ENCODE assay signal across 22 cellular contexts in genomic region chrX:97117572-97117971, GRCh38.
"Had no signal": no experiment of that assay in that cellular context is flagged by ENCODE, and none has a peak within 500 bp of the region (broad histone marks: within the 10 kb centered on the region; RNA-seq: fewer than 3 reads in every experiment).

No MANE protein-coding gene starts in this region.

- DNase-seq: activated CD4-positive, alpha-beta T cell treated with anti-CD3 and anti-CD28 coated beads, Interleukin-2, amount 10 ng/mL, durations not matched to agents 7 days and 5 days; activated CD8-positive, alpha-beta T cell treated with anti-CD3 and anti-CD28 coated beads, Interleukin-2, amount 10 ng/mL, durations not matched to agents 7 days and 5 days; activated effector memory CD4-positive, alpha-beta T cell treated with Interleukin-2 at 50 U/mL for 16 hours; activated naive CD4-positive, alpha-beta T cell treated with anti-CD3 and anti-CD28 coated beads, Interleukin-2, amount 10 ng/mL, durations not matched to agents 7 days and 5 days; activated naive CD8-positive, alpha-beta T cell treated with anti-CD3 and anti-CD28 coated beads, Interleukin-2, amount 50 U/mL, for 24 hours; activated T-cell treated with anti-CD3 and anti-CD28 coated beads, Interleukin-2, amount 50 U/mL, for 4 hours; anterior cingulate cortex; brain microvascular endothelial cell; erythroblast; foreskin melanocyte; glutamatergic neuron; left lung; midbrain; nephron progenitor cell; occipital lobe; stimulated activated CD4-positive, alpha-beta T cell treated with anti-CD3 and anti-CD28 coated beads, Interleukin-2, amount 100 ng/mL, for 24 hours; stimulated activated naive CD8-positive, alpha-beta T cell treated with anti-CD3 and anti-CD28 coated beads, Interleukin-15, Interleukin-2, amounts not matched to agents 100 U/mL and 50 U/mL, for 24 hours; substantia nigra; T1000 had no signal

- H3K36me3 ChIP-seq: brain microvascular endothelial cell, right atrium auricular region, tibial nerve had no signal

- H3K27ac ChIP-seq: brain microvascular endothelial cell, coronary artery, left lung, right atrium auricular region, tibial nerve had no signal

- ATAC-seq: activated CD8-positive, alpha-beta T cell treated with anti-CD3 and anti-CD28 coated beads, Interleukin-2, amount 10 ng/mL, durations not matched to agents 7 days and 5 days; activated naive CD8-positive, alpha-beta T cell treated with anti-CD3 and anti-CD28 coated beads, Interleukin-2, amount 50 U/mL, for 24 hours; activated T-cell treated with anti-CD3 and anti-CD28 coated beads, Interleukin-2, amount 50 U/mL, for 4 hours; left lung; stimulated activated naive CD8-positive, alpha-beta T cell treated with anti-CD3 and anti-CD28 coated beads, Interleukin-15, Interleukin-2, amounts not matched to agents 100 U/mL and 50 U/mL, for 24 hours had no signal

- H3K4me3 ChIP-seq: coronary artery, left lung, right atrium auricular region, tibial nerve had no signal

- H3K27me3 ChIP-seq: brain microvascular endothelial cell, left lung, right atrium auricular region had no signal

- H3K9me3 ChIP-seq: left lung, right atrium auricular region, tibial nerve had no signal

- H3K4me1 ChIP-seq: left lung, right atrium auricular region had no signal
